Comparison of ENCODE assay signal across 13 cellular contexts in the genomic region with DNA sequence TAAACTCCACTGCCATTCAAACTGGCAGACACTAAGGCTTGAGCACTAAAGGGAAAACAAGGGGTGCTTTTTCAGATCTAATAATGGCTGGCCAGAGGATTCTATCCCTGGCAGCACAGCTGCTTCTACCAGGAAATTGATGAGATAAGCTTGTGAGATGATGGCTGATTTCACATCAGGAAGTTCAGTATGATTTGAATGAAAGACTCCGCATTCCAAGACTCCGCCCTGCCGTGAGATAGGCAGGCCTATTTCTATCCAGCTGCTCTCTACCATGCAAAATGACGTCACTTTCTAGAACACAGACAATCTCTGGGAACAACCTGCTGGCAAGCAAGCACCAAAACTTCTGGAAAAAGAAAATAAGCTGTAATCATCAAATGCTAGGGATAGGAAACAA.
DNase-seq lines count a peak whose midpoint lies in the region; TF ChIP-seq lines count a peak whose summit lies in the region.
"Had no signal": no experiment of that assay in that cellular context is flagged by ENCODE, and none has a peak within 500 bp of the region (broad histone marks: within the 10 kb centered on the region; RNA-seq: fewer than 3 reads in every experiment).

No MANE protein-coding gene starts in this region.

- no peak overlapping the region for H3K27ac ChIP-seq in neural progenitor cell
- H3K27ac ChIP-seq in CD8-positive, alpha-beta memory T cell (ENCODE audit: low read depth, low read length): no peak overlapping the region
- H3K27ac ChIP-seq: BLaER1 treated with 17β-estradiol and CSF1 and Interleukin-3, amounts not matched to agents 10 nM and 100 nM had no signal

- no peak overlapping the region for H3K4me2 ChIP-seq in neural progenitor cell
- H3K4me2 ChIP-seq: BLaER1 treated with 17β-estradiol and CSF1 and Interleukin-3, amounts not matched to agents 10 nM and 100 nM had no signal

- no peaks in the 10 kb centered on the region for H3K9me3 Mint-ChIP-seq in neural progenitor cell
- no peaks in the 10 kb centered on the region for H3K9me3 Mint-ChIP-seq in CD8-positive, alpha-beta memory T cell

- POLR2A ChIA-PET in CD8-positive, alpha-beta memory T cell (lab: Charles Lee): no interaction called here

- H3K9me3 ChIP-seq in neural progenitor cell (ENCODE audit: low read depth): no peaks in the 10 kb centered on the region
- H3K9me3 ChIP-seq in CD8-positive, alpha-beta memory T cell (ENCODE audit: low read length): no peaks in the 10 kb centered on the region
- H3K9me3 ChIP-seq: tibial nerve had no signal

- no peak for TF ChIP-seq CTCF in neural progenitor cell (IDR thresholded peaks at IDR 0.05)

- no peak overlapping the region for H3K4me3 Mint-ChIP-seq in neural progenitor cell
- H3K4me3 Mint-ChIP-seq in CD8-positive, alpha-beta memory T cell: no peak overlapping the region

- H3K36me3 Mint-ChIP-seq in neural progenitor cell: no peaks in the 10 kb centered on the region
- no peaks in the 10 kb centered on the region for H3K36me3 Mint-ChIP-seq in CD8-positive, alpha-beta memory T cell

- no peak overlapping the region for H3K9ac ChIP-seq in neural progenitor cell
- H3K9ac ChIP-seq: BLaER1 treated with 17β-estradiol and CSF1 and Interleukin-3, amounts not matched to agents 10 nM and 100 nM had no signal

- no peak overlapping the region for H3K27ac Mint-ChIP-seq in neural progenitor cell
- H3K27ac Mint-ChIP-seq in CD8-positive, alpha-beta memory T cell: no peak overlapping the region

- H3K27me3 ChIP-seq in neural progenitor cell: no peaks in the 10 kb centered on the region
- no peaks in the 10 kb centered on the region for H3K27me3 ChIP-seq in CD8-positive, alpha-beta memory T cell (ENCODE audit: insufficient read depth, low read length, poor library complexity, severe bottlenecking)
- H3K27me3 ChIP-seq: BLaER1 treated with 17β-estradiol and CSF1 and Interleukin-3, amounts not matched to agents 10 nM and 100 nM; tibial nerve had no signal

- H3K4me3 ChIP-seq in neural progenitor cell: no peak overlapping the region
- H3K4me3 ChIP-seq in CD8-positive, alpha-beta memory T cell (ENCODE audit: low read length): no peak overlapping the region
- H3K4me3 ChIP-seq: BLaER1 treated with 17β-estradiol and CSF1 and Interleukin-3, amounts not matched to agents 10 nM and 100 nM had no signal

- no peaks in the 10 kb centered on the region for H3K79me2 ChIP-seq in neural progenitor cell (ENCODE audit: low read depth)

- no peaks in the 10 kb centered on the region for H4K20me1 ChIP-seq in neural progenitor cell (ENCODE audit: low read depth)
- H4K20me1 ChIP-seq: BLaER1 treated with 17β-estradiol and CSF1 and Interleukin-3, amounts not matched to agents 10 nM and 100 nM had no signal

- peaks cover 27% of the 10 kb centered on the region for H3K4me1 Mint-ChIP-seq in neural progenitor cell
- H3K4me1 Mint-ChIP-seq in CD8-positive, alpha-beta memory T cell: no peaks in the 10 kb centered on the region

- in situ Hi-C loops in ACHN (cut with HindIII; ENCODE audit: low pct_ligation_motif_present, low pct_unique_long_range_greater_than_20kb, low sequenced_read_pairs): no loop called here

- CTCF ChIA-PET in CD8-positive, alpha-beta memory T cell (lab: Charles Lee): no interaction called here

- H3K4me1 ChIP-seq in neural progenitor cell: peaks cover 10% of the 10 kb centered on the region
- H3K4me1 ChIP-seq in CD8-positive, alpha-beta memory T cell (ENCODE audit: insufficient read depth, low read length): no peaks in the 10 kb centered on the region
- H3K4me1 ChIP-seq: BLaER1 treated with 17β-estradiol and CSF1 and Interleukin-3, amounts not matched to agents 10 nM and 100 nM had no signal

- H3K27me3 Mint-ChIP-seq in neural progenitor cell (ENCODE audit: insufficient read depth, low read depth): peaks cover 2% of the 10 kb centered on the region
- peaks cover 3 to 15% of the 10 kb centered on the region in 2 donors for H3K27me3 Mint-ChIP-seq in CD8-positive, alpha-beta memory T cell

- peak; percentile 54 for DNase-seq in Ammon's horn (ENCODE audit: low spot score)
- DNase-seq in amniotic epithelial cell (ENCODE audit: low read depth): peak; percentile 76
- peak; percentile 20 for DNase-seq in glomerular visceral epithelial cell (ENCODE audit: extremely low spot score)
- peak; percentile 44 for DNase-seq in neural progenitor cell (ENCODE audit: low spot score)
- DNase-seq in CD8-positive, alpha-beta memory T cell: no peak
- no peak for DNase-seq in ACHN
- no peak for DNase-seq in activated CD4-positive, CD25-positive, alpha-beta regulatory T cell (lab: John Stamatoyannopoulos, UW)
- no peak for DNase-seq in NK-92 treated with Interleukin-12 subunit alpha and Interleukin-12 subunit beta, amount 100 ng/mL, for 24 hours (lab: John Stamatoyannopoulos, UW)
- DNase-seq: activated CD8-positive, alpha-beta memory T cell treated with anti-CD3 and anti-CD28 coated beads, Interleukin-2, amount 50 U/mL, for 48 hours; NCI-H1092; T1000 had no signal

- no peaks in the 10 kb centered on the region for H3K36me3 ChIP-seq in neural progenitor cell
- no peaks in the 10 kb centered on the region for H3K36me3 ChIP-seq in CD8-positive, alpha-beta memory T cell (ENCODE audit: insufficient read depth, low read length)
- H3K36me3 ChIP-seq: BLaER1 treated with 17β-estradiol and CSF1 and Interleukin-3, amounts not matched to agents 10 nM and 100 nM; tibial nerve had no signal

- no peaks in the 10 kb centered on the region for H3F3A ChIP-seq in neural progenitor cell (ENCODE audit: low read depth)

- H2AFZ ChIP-seq in neural progenitor cell (replicated peaks): no peak overlapping the region

Comparison
In these comparisons a context has a peak if more than half of its experiments do, and no peak if none do; other contexts are left out.
1. DNase-seq: peak in Ammon's horn (single experiment), amniotic epithelial cell (single experiment), glomerular visceral epithelial cell (single experiment) and neural progenitor cell (single experiment); none in CD8-positive, alpha-beta memory T cell (0 of 5), ACHN (single experiment), activated CD4-positive, CD25-positive, alpha-beta regulatory T cell (0 of 4) and NK-92 treated with Interleukin-12 subunit alpha and Interleukin-12 subunit beta, amount 100 ng/mL, for 24 hours (single experiment).